13 cellular contexts compared by ENCODE assay signal in the genomic region with DNA sequence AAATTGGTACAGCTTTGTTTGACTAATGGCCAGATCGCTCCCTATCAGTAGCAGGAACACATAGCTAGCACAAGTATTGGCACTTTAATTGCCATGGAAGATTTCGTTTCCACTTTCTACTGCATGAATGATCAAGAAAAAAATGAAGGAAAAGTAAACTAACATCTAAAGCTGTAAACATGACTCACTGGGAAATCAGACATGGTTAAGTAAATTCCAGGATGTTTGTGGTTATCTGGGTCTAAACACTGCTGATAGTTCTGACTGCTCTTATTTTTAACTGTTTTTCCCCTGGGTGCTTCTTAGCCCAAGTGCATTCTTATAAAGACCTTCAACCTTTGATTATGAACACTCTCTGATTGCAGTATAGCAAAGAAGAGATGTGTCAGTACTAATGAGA.
A peak's percentile ranks its signal among the peaks of the same experiment; 100 is the strongest.
DNase-seq lines count a peak whose midpoint lies in the region; ATAC-seq, FAIRE-seq and TF ChIP-seq lines count a peak whose summit lies in the region.
"Had no signal": no experiment of that assay in that cellular context is flagged by ENCODE, and none has a peak within 500 bp of the region (broad histone marks: within the 10 kb centered on the region; RNA-seq: fewer than 3 reads in every experiment).

No MANE protein-coding gene starts in this region.

- DNase-seq in AG10803 (ENCODE audit: low read depth), result peak; percentile 87
- peak; percentile 43 for DNase-seq in HTR-8/SVneo (ENCODE audit: insufficient read length, low spot score)
- peak; percentile 90 for DNase-seq in astrocyte of the spinal cord (ENCODE audit: low read depth, low spot score)
- DNase-seq in kidney tubule cell (ENCODE audit: low spot score), result peak; percentile 93
- no peak for DNase-seq in GM12892 (ENCODE audit: insufficient read length)
- DNase-seq in lower leg skin (ENCODE audit: low spot score in 2 of 2), result no peak
- DNase-seq: activated CD4-positive, alpha-beta T cell treated with anti-CD3 and anti-CD28 coated beads for 36 hours; activated naive CD4-positive, alpha-beta T cell treated with anti-CD3 and anti-CD28 coated beads for 36 hours; endodermal cell; left colon; NCI-H187 had no signal

- FAIRE-seq in HTR-8/SVneo (lab: Jason Lieb, UNC) (peak; percentile 74), GM12892 (lab: Jason Lieb, UNC) (no peak)

- in situ Hi-C loops in astrocyte of the spinal cord (cut with HindIII; ENCODE audit: low sequenced_read_pairs), result no loop called here

- H3K4me3 ChIP-seq in AG10803 (ENCODE audit: low read length) (no peak overlapping the region), astrocyte of the spinal cord (ENCODE audit: low read depth, low read length) (no peak overlapping the region), lower leg skin (ENCODE audit: low read depth, poor library complexity, severe bottlenecking) (no peak overlapping the region)

- 55 to 64% methylated on average over 2 of the region's 2 CpGs for WGBS in lower leg skin, 2 donors

- intact Hi-C loops in lower leg skin (cut with DNase I; ENCODE audit: low total_unique reads), result no loop called here

- TF ChIP-seq CTCF in AG10803 (conservative IDR thresholded peaks at IDR 0.05; ENCODE audit: low read length), result no peak
- TF ChIP-seq CTCF in astrocyte of the spinal cord (IDR thresholded peaks at IDR 0.05; ENCODE audit: low read depth, low read length), result no peak
- TF ChIP-seq CTCF in lower leg skin (IDR thresholded peaks at IDR 0.05), result no peak

- TF ChIP-seq POLR2A in GM12892 (IDR thresholded peaks at IDR 0.05; ENCODE audit: low read depth, low read length) (no peak), lower leg skin (IDR thresholded peaks at IDR 0.05) (no peak)

- ATAC-seq in HG02610 (IDR thresholded peaks at IDR 0.05; ENCODE audit: unreplicated experiment) (no peak), HG03139 (IDR thresholded peaks at IDR 0.05; ENCODE audit: unreplicated experiment) (no peak)
- ATAC-seq: activated CD4-positive, alpha-beta T cell treated with anti-CD3 and anti-CD28 coated beads for 36 hours; left colon had no signal

Comparison
In these comparisons a context has a peak if more than half of its experiments do, and no peak if none do; other contexts are left out.
1. DNase-seq: peak in AG10803 (single experiment), HTR-8/SVneo (single experiment), astrocyte of the spinal cord (single experiment) and kidney tubule cell (single experiment); none in GM12892 (single experiment) and lower leg skin (0 of 2).